Comparison of ENCODE assay signal across 8 cellular contexts in genomic region chrX:13733506-13733905, GRCh38. TPM values are rescaled to one million over a fixed set of nuclear protein-coding genes. Genes with fewer than 3 reads are reported as not detected.
A peak's percentile ranks its signal among the peaks of the same experiment; 100 is the strongest.
DNase-seq lines count a peak whose midpoint lies in the region; TF ChIP-seq lines count a peak whose summit lies in the region.

No MANE protein-coding gene starts in this region.

- peaks cover 0 to 10% (median 0%) of the 10 kb centered on the region in 11 experiments; a peak in 3 of 22 replicates for H3K36me3 ChIP-seq in BLaER1 treated with 17β-estradiol and CSF1 and Interleukin-3, amounts not matched to agents 10 nM and 100 nM
- no peaks in the 10 kb centered on the region for H3K36me3 ChIP-seq in ectodermal cell (ENCODE audit: control insufficient read depth, insufficient read depth, low read length)

- peaks cover 0 to 5% (median 0%) of the 10 kb centered on the region in 11 experiments; a peak in 2 of 22 replicates for H4K20me1 ChIP-seq in BLaER1 treated with 17β-estradiol and CSF1 and Interleukin-3, amounts not matched to agents 10 nM and 100 nM

- peak overlapping the region; percentile 67 to 92 (median 80) for H3K4me3 ChIP-seq in BLaER1 treated with 17β-estradiol and CSF1 and Interleukin-3, amounts not matched to agents 10 nM and 100 nM
- H3K4me3 ChIP-seq in NB4 (ENCODE audit: low read depth, low read length) (peak overlapping the region; percentile 97), ectodermal cell (ENCODE audit: insufficient read depth, low read depth, low read length) (peak overlapping the region; percentile 62)

- no peaks in the 10 kb centered on the region for H3K27me3 Mint-ChIP-seq in neural crest cell (ENCODE audit: low read depth)

- H3K4me1 ChIP-seq in BLaER1 treated with 17β-estradiol and CSF1 and Interleukin-3, amounts not matched to agents 10 nM and 100 nM, result peaks cover 36 to 57% (median 42%) of the 10 kb centered on the region in 10 experiments
- no peaks in the 10 kb centered on the region for H3K4me1 ChIP-seq in ectodermal cell (ENCODE audit: control insufficient read depth, insufficient read depth, low read length)

- no peak for TF ChIP-seq POLR2A in NB4 (IDR thresholded peaks at IDR 0.05; ENCODE audit: extremely low read depth, insufficient read length)
- TF ChIP-seq POLR2A in erythroblast (IDR thresholded peaks at IDR 0.05; ENCODE audit: low read length), result no peak

- peak overlapping the region; percentile 82 to 94 (median 89); a peak in 21 of 22 replicates for H3K9ac ChIP-seq in BLaER1 treated with 17β-estradiol and CSF1 and Interleukin-3, amounts not matched to agents 10 nM and 100 nM

- peaks cover 22% of the 10 kb centered on the region for H3K36me3 Mint-ChIP-seq in neural crest cell (ENCODE audit: low read depth)

- TF ChIP-seq CTCF in NB4 (IDR thresholded peaks at IDR 0.05; ENCODE audit: low read depth, low read length), result no peak
- no peak for TF ChIP-seq CTCF in neural crest cell (conservative IDR thresholded peaks at IDR 0.05)

- 62 to 68% methylated on average over 4 of the region's 4 CpGs for WGBS in ectodermal cell, 2 experiments

- H3K4me3 Mint-ChIP-seq in neural crest cell, result peak overlapping the region; percentile 96

- peak overlapping the region; percentile 78 to 97 (median 89) for H3K4me2 ChIP-seq in BLaER1 treated with 17β-estradiol and CSF1 and Interleukin-3, amounts not matched to agents 10 nM and 100 nM

- H3K9me3 Mint-ChIP-seq in neural crest cell, result peaks cover 6% of the 10 kb centered on the region

- peak overlapping the region; percentile 60 for H3K27ac Mint-ChIP-seq in neural crest cell (ENCODE audit: unreplicated experiment)

- H3K4me1 Mint-ChIP-seq in neural crest cell, result peaks cover 30% of the 10 kb centered on the region

- DNase-seq in NB4 (ENCODE audit: low read depth), result no peak
- no peak for DNase-seq in neural crest cell (ENCODE audit: low read depth, low spot score)
- no peak for DNase-seq in DMS53 treated with DMSO at 0.1 percent for 48 hours (lab: John Stamatoyannopoulos, UW; ENCODE audit: unreplicated experiment)
- no peak for DNase-seq in mucosa of gallbladder (ENCODE audit: low spot score)
- DNase-seq in T-helper 9 cell, result no peak
- DNase-seq in erythroblast (lab: John Stamatoyannopoulos, UW), result no peak

- H3K9me3 ChIP-seq in BLaER1 treated with 17β-estradiol and CSF1 and Interleukin-3, amounts not matched to agents 10 nM and 100 nM (replicated peaks in 1 of 11), result peaks cover 8 to 20% (median 15%) of the 10 kb centered on the region in 11 experiments; a peak in 21 of 22 replicates
- no peaks in the 10 kb centered on the region for H3K9me3 ChIP-seq in ectodermal cell (ENCODE audit: control insufficient read depth, low read length)

- H3K27ac ChIP-seq in BLaER1 treated with 17β-estradiol and CSF1 and Interleukin-3, amounts not matched to agents 10 nM and 100 nM, result peak overlapping the region; percentile 76 to 95 (median 91); a peak in 21 of 22 replicates
- H3K27ac ChIP-seq in ectodermal cell (ENCODE audit: insufficient read depth, low read depth, low read length, poor library complexity, severe bottlenecking), result no peak overlapping the region

- H3K27me3 ChIP-seq in BLaER1 treated with 17β-estradiol and CSF1 and Interleukin-3, amounts not matched to agents 10 nM and 100 nM, result peaks cover 11 to 45% (median 22%) of the 10 kb centered on the region in 11 experiments; a peak in 20 of 22 replicates
- H3K27me3 ChIP-seq in ectodermal cell (ENCODE audit: control insufficient read depth, insufficient read depth, low read length, poor library complexity, severe bottlenecking), result no peaks in the 10 kb centered on the region

RNA-seq across cellular contexts. Expression of gene TRAPPC2, which starts 0.9 kb away (rescaled TPM):
- 20.8 TPM for polyA plus RNA-seq in ectodermal cell (2013, experiment 1 of 4)
- 22.0 TPM for polyA plus RNA-seq in ectodermal cell (2013, experiment 2 of 4)
- 15.7 TPM for polyA plus RNA-seq in ectodermal cell (2013, experiment 3 of 4)
- 16.0 TPM for polyA plus RNA-seq in ectodermal cell (2013, experiment 4 of 4)
- total RNA-seq in neural crest cell (23.0 and 25.5 TPM in 2 replicates), mucosa of gallbladder (25.1 TPM)

RNA-seq across cellular contexts. Expression of gene OFD1, which starts 1.0 kb away (rescaled TPM):
- polyA plus RNA-seq in ectodermal cell (2013, experiment 1 of 4), result 27.8 TPM
- polyA plus RNA-seq in ectodermal cell (2013, experiment 2 of 4), result 27.1 TPM
- 26.0 TPM for polyA plus RNA-seq in ectodermal cell (2013, experiment 3 of 4)
- 24.9 TPM for polyA plus RNA-seq in ectodermal cell (2013, experiment 4 of 4)
- total RNA-seq in neural crest cell, result 26.8 and 27.3 TPM in 2 replicates
- 33.2 TPM for total RNA-seq in mucosa of gallbladder

RNA-seq across cellular contexts. Expression of gene RAB9A, which starts 44.6 kb away (rescaled TPM):
- polyA plus RNA-seq in ectodermal cell (2013, experiment 1 of 4), result 20.9 TPM
- 23.8 TPM for polyA plus RNA-seq in ectodermal cell (2013, experiment 2 of 4)
- 21.4 TPM for polyA plus RNA-seq in ectodermal cell (2013, experiment 3 of 4)
- 23.6 TPM for polyA plus RNA-seq in ectodermal cell (2013, experiment 4 of 4)
- total RNA-seq in neural crest cell, result 11.6 and 14.7 TPM in 2 replicates
- 32.2 TPM for total RNA-seq in mucosa of gallbladder
